ENCODE assay signal across 1 cellular context in genomic region chr15:92928351-92928750, GRCh38.
TF ChIP-seq lines count a peak whose summit lies in the region.

No MANE protein-coding gene starts in this region.

TF ChIP-seq in WTC11, 78 proteins besides CTCF, POLR2A, EP300 and RAD21 (continued from another document):
- TF ChIP-seq ZNF425 (CRISPR knock-in tag; conservative IDR thresholded peaks at IDR 0.05) = no peak
- TF ChIP-seq USF1 (CRISPR knock-in tag; IDR thresholded peaks at IDR 0.05) = no peak
- no peak for TF ChIP-seq HMGA2 (CRISPR knock-in tag; IDR thresholded peaks at IDR 0.05)
- no peak for TF ChIP-seq AFF4 (CRISPR knock-in tag; IDR thresholded peaks at IDR 0.05; ENCODE audit: borderline replicate concordance)
- no peak for TF ChIP-seq ZNF671 (CRISPR knock-in tag; IDR thresholded peaks at IDR 0.05)
- no peak for TF ChIP-seq ZNF138 (CRISPR knock-in tag; conservative IDR thresholded peaks at IDR 0.05)
TF ChIP-seq in WTC11: peak in this region for 0.
